In genomic region chr12:65518771-65519170, GRCh38 we compare ENCODE assay signal across 29 cellular contexts.
DNase-seq lines count a peak whose midpoint lies in the region; ATAC-seq, FAIRE-seq and TF ChIP-seq lines count a peak whose summit lies in the region.
"Had no signal": no experiment of that assay in that cellular context is flagged by ENCODE, and none has a peak within 500 bp of the region (broad histone marks: within the 10 kb centered on the region; RNA-seq: fewer than 3 reads in every experiment).

No MANE protein-coding gene starts in this region.

- no peak; the same call in none of the 2 replicates for TF ChIP-seq EP300 in Ishikawa (IDR thresholded peaks at IDR 0.05; ENCODE audit: borderline replicate concordance)

- POLR2A ChIA-PET in RWPE1 (lab: Yijun Ruan, JAX; ENCODE audit: low non-redundant PET): no interaction called here

- no peaks in the 10 kb centered on the region for H3K27me3 ChIP-seq in bronchial epithelial cell (ENCODE audit: control insufficient read depth, insufficient read depth, low read length)
- H3K27me3 ChIP-seq: right lobe of liver, upper lobe of right lung had no signal

- TF ChIP-seq CTCF in bronchial epithelial cell (IDR thresholded peaks at IDR 0.05; ENCODE audit: insufficient read depth, low read length, severe bottlenecking) (no peak), RWPE1 (conservative IDR thresholded peaks at IDR 0.05; ENCODE audit: low read depth) (no peak)

- H3K4me3 ChIP-seq in bronchial epithelial cell (ENCODE audit: low read depth, low read length): no peak overlapping the region
- H3K4me3 ChIP-seq: right lobe of liver, upper lobe of right lung had no signal

- no peak overlapping the region for H3K27ac ChIP-seq in RWPE1
- H3K27ac ChIP-seq: C4-2B, parathyroid adenoma, right lobe of liver, upper lobe of right lung had no signal

- CTCF ChIA-PET in RWPE1 (lab: Yijun Ruan, JAX): interaction anchor here (0.7 to 1.1 kb wide), 2 partner anchors 15 to 69 kb away, joined by 3 read pairs; no protein-coding TSS in a partner anchor

- ATAC-seq in HG03196 (IDR thresholded peaks at IDR 0.05; ENCODE audit: unreplicated experiment): no peak
- no peak for ATAC-seq in HG02852 (IDR thresholded peaks at IDR 0.05; ENCODE audit: unreplicated experiment)
- ATAC-seq: right lobe of liver, upper lobe of right lung had no signal

- DNase-seq in AG20443 (ENCODE audit: low spot score): peak; percentile 44
- peak; percentile 34 for DNase-seq in bronchial epithelial cell (ENCODE audit: low read depth)
- DNase-seq in myocyte (ENCODE audit: low read depth): peak; percentile 48
- DNase-seq in activated CD4-positive, alpha-beta T cell treated with anti-CD3 and anti-CD28 coated beads, Interleukin-2, amount 50 U/mL, for 1 hour: no peak
- DNase-seq in RWPE1 (ENCODE audit: low spot score): no peak
- DNase-seq: ACHN; activated CD4-positive, alpha-beta T cell treated with anti-CD3 and anti-CD28 coated beads for 1 hour; activated naive CD4-positive, alpha-beta T cell treated with Interleukin-2 at 50 U/mL for 16 hours; activated T-cell treated with anti-CD3 and anti-CD28 coated beads, Interleukin-2, amount 50 U/mL, for 48 hours; amygdala; caudate nucleus; erythroblast; HCEC 1CT; KG1; MV-4-11; naive B cell; NCI-H2171; NCI-H524 treated with DMSO at 0.1 percent for 48 hours; right lobe of liver; stimulated activated CD4-positive, alpha-beta T cell treated with anti-CD3 and anti-CD28 coated beads, Interleukin-15, amount 100 ng/mL, for 24 hours; stimulated activated CD8-positive, alpha-beta memory T cell treated with anti-CD3 and anti-CD28 coated beads, Interleukin-4, amount 100 ng/mL, for 48 hours; upper lobe of right lung had no signal

- FAIRE-seq in bronchial epithelial cell (lab: Jason Lieb, UNC): peak; percentile 32
- FAIRE-seq: GM18507, TTC549 had no signal

- H3K36me3 ChIP-seq in bronchial epithelial cell (ENCODE audit: control insufficient read depth, insufficient read depth, low read length): no peaks in the 10 kb centered on the region
- H3K36me3 ChIP-seq: right lobe of liver, upper lobe of right lung had no signal

- TF ChIP-seq RAD21 in Ishikawa (IDR thresholded peaks at IDR 0.05; ENCODE audit: low read depth): peak; percentile 22; the same call in 1 of the 2 replicates

TF ChIP-seq in Ishikawa, 13 proteins besides CTCF, POLR2A, EP300 and RAD21:
- TF ChIP-seq MAX (IDR thresholded peaks at IDR 0.05) (peak; percentile 53; the same call in 1 of the 2 replicates), FOXM1 (IDR thresholded peaks at IDR 0.05; ENCODE audit: borderline replicate concordance, low read depth) (peak; percentile 68; the same call in 1 of the 2 replicates), CREB1 (IDR thresholded peaks at IDR 0.05; ENCODE audit: low read depth) (no peak), REST (IDR thresholded peaks at IDR 0.05; ENCODE audit: low read depth) (no peak), TEAD4 (IDR thresholded peaks at IDR 0.05) (peak; percentile 60), TCF12 (IDR thresholded peaks at IDR 0.05; ENCODE audit: low read depth) (peak; percentile 77), CEBPB (IDR thresholded peaks at IDR 0.05) (no peak), NFIC (IDR thresholded peaks at IDR 0.05) (peak; percentile 84), ZBTB7A (IDR thresholded peaks at IDR 0.05; ENCODE audit: low read depth) (no peak)
TF ChIP-seq in Ishikawa: peak in this region for 5.

Comparison
In these comparisons a context has a peak if more than half of its experiments do, and no peak if none do; other contexts are left out.
1. DNase-seq: peak in AG20443 (single experiment), bronchial epithelial cell (single experiment) and myocyte (single experiment); none in activated CD4-positive, alpha-beta T cell treated with anti-CD3 and anti-CD28 coated beads, Interleukin-2, amount 50 U/mL, for 1 hour (single experiment) and RWPE1 (single experiment).